Comparison of ENCODE assay signal across 20 cellular contexts in the genomic region with DNA sequence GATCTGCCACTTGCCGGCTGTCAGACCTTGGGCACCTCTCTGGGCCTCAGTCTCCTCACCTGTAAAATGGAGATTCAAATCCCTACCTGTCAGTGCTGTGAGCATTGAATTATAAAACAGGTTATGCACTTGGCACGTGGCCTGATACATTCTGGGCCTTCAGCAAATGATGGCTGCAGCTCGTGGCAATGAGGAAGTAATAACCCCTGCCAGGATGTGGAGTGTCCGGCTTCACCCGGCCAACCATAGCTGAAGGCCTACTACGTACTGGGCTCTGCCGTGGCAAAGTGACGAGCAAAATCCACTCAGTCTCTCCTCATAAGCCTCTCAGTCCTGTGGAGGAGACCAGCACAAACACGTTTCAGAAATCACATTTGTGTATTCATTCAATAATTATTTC. TPM values are rescaled to one million over a fixed set of nuclear protein-coding genes. Genes with fewer than 3 reads are reported as not detected.
DNase-seq lines count a peak whose midpoint lies in the region; ATAC-seq, FAIRE-seq and TF ChIP-seq lines count a peak whose summit lies in the region.
"Had no signal": no experiment of that assay in that cellular context is flagged by ENCODE, and none has a peak within 500 bp of the region (broad histone marks: within the 10 kb centered on the region; RNA-seq: fewer than 3 reads in every experiment).

No MANE protein-coding gene starts in this region.

- no peak for DNase-seq in HepG2 (ENCODE audit: low spot score)
- DNase-seq in right lobe of liver: no peak
- no peak for DNase-seq in OCI-LY7 (ENCODE audit: low spot score)
- DNase-seq in left colon: peak in 1 of 2 donors; percentile 27
- DNase-seq in small intestine: peak; percentile 21
- no peak for DNase-seq in NCI-H345 treated with DMSO at 0.1 percent for 48 hours (lab: John Stamatoyannopoulos, UW; ENCODE audit: unreplicated experiment)
- DNase-seq in PC-9: no peak
- no peak for DNase-seq in coronary artery (ENCODE audit: low spot score)
- DNase-seq: BE2C; CD8-positive, alpha-beta T cell; COR-L47; DMS53; GF-D8; GOT3; H9 had no signal

- H3K4me2 ChIP-seq in HepG2 (ENCODE audit: low read depth, low read length) (no peak overlapping the region), OCI-LY7 (ENCODE audit: low read length) (no peak overlapping the region), PC-9 (no peak overlapping the region)
- H3K4me2 ChIP-seq: A549 had no signal

- BruUV-seq in HepG2 (replicated peaks; lab: Mats Ljungman, UMichigan) (no TSS peak), OCI-LY7 (replicated peaks; lab: Mats Ljungman, UMichigan) (no TSS peak), PC-9 (replicated peaks; lab: Mats Ljungman, UMichigan) (no TSS peak)

- TF ChIP-seq CTCF in HepG2 (CRISPR knock-in tag; IDR thresholded peaks at IDR 0.05): no peak
- no peak for TF ChIP-seq CTCF in right lobe of liver (IDR thresholded peaks at IDR 0.05)
- TF ChIP-seq CTCF in OCI-LY7 (conservative IDR thresholded peaks at IDR 0.05; ENCODE audit: low read length): no peak
- TF ChIP-seq CTCF in PC-9 (conservative IDR thresholded peaks at IDR 0.05): no peak
- no peak for TF ChIP-seq CTCF in coronary artery (IDR thresholded peaks at IDR 0.05)

- H3K9me2 ChIP-seq in OCI-LY7 (ENCODE audit: insufficient read depth, low read length) (no peaks in the 10 kb centered on the region), PC-9 (ENCODE audit: insufficient read depth) (no peaks in the 10 kb centered on the region)

- TF ChIP-seq POLR2A in HepG2 (IDR thresholded peaks at IDR 0.05; ENCODE audit: insufficient read depth in 1 of 2, low read depth in 2 of 2, low read length in 2 of 2) (no peak), right lobe of liver (IDR thresholded peaks at IDR 0.05) (no peak)

- WGBS in HepG2 (ENCODE audit: low lambda C conversion rate): 25% methylated on average over 9 of the region's 9 CpGs
- WGBS in right lobe of liver (ENCODE audit: insufficient coverage, low coverage, low lambda C conversion rate, missing lambda C conversion rate): 54% methylated on average over 5 of the region's 9 CpGs
- WGBS in small intestine, 3 donors: 33 to 53% (median 46%) methylated on average over 9 of the region's 9 CpGs

- H3K27me3 ChIP-seq in HepG2 (ENCODE audit: control insufficient read depth in 1 of 2, insufficient read depth in 2 of 2, low read length in 2 of 2): peaks cover 4 to 29% of the 10 kb centered on the region in 2 experiments; a peak in 4 of 5 replicates
- no peaks in the 10 kb centered on the region for H3K27me3 ChIP-seq in right lobe of liver
- H3K27me3 ChIP-seq in small intestine (ENCODE audit: control insufficient read depth in 2 of 2, insufficient read depth in 2 of 2, low read length in 2 of 2): no peaks in the 10 kb centered on the region
- H3K27me3 ChIP-seq in PC-9 (ENCODE audit: insufficient read depth, low read depth): no peaks in the 10 kb centered on the region
- H3K27me3 ChIP-seq: BE2C had no signal

- POLR2A ChIA-PET in HepG2 (lab: Yijun Ruan, JAX) (no interaction called here), OCI-LY7 (lab: Charles Lee) (no interaction called here), PC-9 (lab: Charles Lee; ENCODE audit: unreplicated experiment) (no interaction called here)

- CTCF ChIA-PET in HepG2 (lab: Yijun Ruan, JAX; ENCODE audit: low intra/inter-chr PET ratio, low total read pairs) (no interaction called here), OCI-LY7 (lab: Charles Lee; ENCODE audit: unreplicated experiment) (no interaction called here), PC-9 (lab: Charles Lee) (no interaction called here)

- in situ Hi-C loops in HepG2 (cut with HindIII; ENCODE audit: extremely low pct_ligation_motif_present, low pct_unique_long_range_greater_than_20kb): loop anchor here (10.0 kb wide), 1 partner anchor 237 kb away; no protein-coding TSS in a partner anchor

- no peaks in the 10 kb centered on the region for H3F3A ChIP-seq in PC-9 (ENCODE audit: insufficient read depth, low read depth)

- H3K79me2 ChIP-seq in HepG2 (ENCODE audit: insufficient read depth, low read length) (no peaks in the 10 kb centered on the region), OCI-LY7 (ENCODE audit: insufficient read depth, low read depth, low read length) (no peaks in the 10 kb centered on the region), PC-9 (ENCODE audit: low read depth) (no peaks in the 10 kb centered on the region)

- H3K4me3 ChIP-seq in HepG2 (replicated peaks in 1 of 3; ENCODE audit: insufficient read depth in 1 of 3, low read depth in 2 of 3, low read length in 3 of 3): no peak overlapping the region
- H3K4me3 ChIP-seq in right lobe of liver: no peak overlapping the region
- H3K4me3 ChIP-seq in OCI-LY7 (ENCODE audit: low read depth, low read length, poor library complexity, severe bottlenecking): no peak overlapping the region
- H3K4me3 ChIP-seq in small intestine (ENCODE audit: low read depth in 1 of 2, low read length in 2 of 2): no peak overlapping the region
- H3K4me3 ChIP-seq in PC-9: no peak overlapping the region
- H3K4me3 ChIP-seq in coronary artery: no peak overlapping the region
- H3K4me3 ChIP-seq: A549 had no signal

- no peaks in the 10 kb centered on the region for H3K36me3 ChIP-seq in HepG2 (replicated peaks in 1 of 2; ENCODE audit: control insufficient read depth in 1 of 2, insufficient read depth in 2 of 2, low read length in 2 of 2)
- no peaks in the 10 kb centered on the region for H3K36me3 ChIP-seq in right lobe of liver
- H3K36me3 ChIP-seq in OCI-LY7 (ENCODE audit: insufficient read depth, low read length): no peaks in the 10 kb centered on the region
- H3K36me3 ChIP-seq in small intestine (ENCODE audit: control insufficient read depth in 2 of 2, insufficient read depth in 2 of 2, low read length in 2 of 2): no peaks in the 10 kb centered on the region
- no peaks in the 10 kb centered on the region for H3K36me3 ChIP-seq in PC-9 (ENCODE audit: low read depth)
- H3K36me3 ChIP-seq: BE2C had no signal

- no peak overlapping the region for H3K27ac ChIP-seq in HepG2 (ENCODE audit: extremely low read length, insufficient read depth, low read length)
- H3K27ac ChIP-seq in right lobe of liver: no peak overlapping the region
- H3K27ac ChIP-seq in OCI-LY7 (ENCODE audit: low read depth, low read length, poor library complexity, severe bottlenecking): no peak overlapping the region
- no peak overlapping the region for H3K27ac ChIP-seq in small intestine (ENCODE audit: low read depth in 1 of 2, low read length in 1 of 2)
- no peak overlapping the region for H3K27ac ChIP-seq in PC-9
- no peak overlapping the region for H3K27ac ChIP-seq in coronary artery
- H3K27ac ChIP-seq: A549 had no signal

- no peak for FAIRE-seq in HepG2 (lab: Jason Lieb, UNC)
- no peak for FAIRE-seq in small intestine (lab: Jason Lieb, UNC)
- FAIRE-seq: A549, D721Med, GM19239 had no signal

- intact Hi-C loops in HepG2 (cut with micrococcal nuclease; ENCODE audit: unreplicated experiment): loop anchor here (10.0 kb wide), 1 partner anchor 327 kb away; no protein-coding TSS in a partner anchor
- intact Hi-C loops in right lobe of liver (cut with DNase I): no loop called here
- intact Hi-C loops in OCI-LY7 (cut with micrococcal nuclease; ENCODE audit: unreplicated experiment): no loop called here
- intact Hi-C loops in left colon (cut with DNase I, micrococcal nuclease): no loop called here
- intact Hi-C loops in PC-9 (cut with micrococcal nuclease; ENCODE audit: unreplicated experiment): loop anchor here (10.0 kb wide), 1 partner anchor 237 kb away; no protein-coding TSS in a partner anchor

- ATAC-seq in HepG2 (no peak), right lobe of liver (no peak), left colon (peak; percentile 80)
- ATAC-seq: A549; CD8-positive, alpha-beta T cell had no signal

- no peak overlapping the region for H3K9ac ChIP-seq in HepG2 (ENCODE audit: insufficient read depth, low read depth, low read length)

- H3K9me3 ChIP-seq in HepG2 (ENCODE audit: low read length): no peaks in the 10 kb centered on the region
- H3K9me3 ChIP-seq in right lobe of liver: no peaks in the 10 kb centered on the region
- no peaks in the 10 kb centered on the region for H3K9me3 ChIP-seq in OCI-LY7 (ENCODE audit: low read length)
- H3K9me3 ChIP-seq in small intestine (ENCODE audit: control insufficient read depth, low read depth): no peaks in the 10 kb centered on the region
- H3K9me3 ChIP-seq in PC-9 (ENCODE audit: insufficient read depth, low read depth): no peaks in the 10 kb centered on the region
- H3K9me3 ChIP-seq: A549, BE2C had no signal

- no peaks in the 10 kb centered on the region for H4K20me1 ChIP-seq in HepG2 (ENCODE audit: insufficient read depth, low read length)
- H4K20me1 ChIP-seq in OCI-LY7 (ENCODE audit: insufficient read depth, low read length): no peaks in the 10 kb centered on the region
- H4K20me1 ChIP-seq in PC-9 (ENCODE audit: insufficient read depth): no peaks in the 10 kb centered on the region

- no peak for TF ChIP-seq RAD21 in HepG2 (CRISPR knock-in tag; IDR thresholded peaks at IDR 0.05)

- no peak overlapping the region for H2AFZ ChIP-seq in HepG2 (ENCODE audit: low read length)
- 0 out of 2 replicates have a peak overlapping the region, but pooled peaks have one; percentile 24 for H2AFZ ChIP-seq in OCI-LY7 (ENCODE audit: low read length)
- no peak overlapping the region for H2AFZ ChIP-seq in PC-9

- peaks cover 8% of the 10 kb centered on the region for H3K4me1 ChIP-seq in HepG2 (ENCODE audit: insufficient read depth, low read length)
- H3K4me1 ChIP-seq in right lobe of liver: no peaks in the 10 kb centered on the region
- no peaks in the 10 kb centered on the region for H3K4me1 ChIP-seq in OCI-LY7 (ENCODE audit: insufficient read depth, low read length, poor library complexity, severe bottlenecking)
- no peaks in the 10 kb centered on the region for H3K4me1 ChIP-seq in small intestine (ENCODE audit: control insufficient read depth in 2 of 2, insufficient read depth in 1 of 2, low read depth in 1 of 2, low read length in 1 of 2)
- H3K4me1 ChIP-seq in PC-9 (replicated peaks; ENCODE audit: insufficient read depth): no peaks in the 10 kb centered on the region
- H3K4me1 ChIP-seq: A549 had no signal

- no peak for TF ChIP-seq EP300 in HepG2 (IDR thresholded peaks at IDR 0.05; ENCODE audit: low read depth in 2 of 2, low read length in 2 of 2)
- TF ChIP-seq EP300 in HepG2 (CRISPR knock-in tag; IDR thresholded peaks at IDR 0.05; ENCODE audit: borderline replicate concordance): no peak

RNA-seq across cellular contexts. Expression of a gene that starts 10.9 kb away (rescaled TPM):
- not detected in 2 replicates for total RNA-seq in HepG2 (2016; rRNA removed; fragmentation: Illumina TruSeq; extraction: Trizol)
- total RNA-seq in HepG2 (2016; cell fraction: cytosol; rRNA removed; fragmentation: Illumina TruSeq; extraction: Trizol; ENCODE audit: low read depth): not detected in 2 replicates
- 0.04 TPM in 1 of 2 replicates, not detected in the other for total RNA-seq in HepG2 (2016; cell fraction: insoluble cytoplasmic fraction; rRNA removed; fragmentation: Illumina TruSeq; extraction: Trizol)
- not detected in 2 replicates for total RNA-seq in HepG2 (2016; cell fraction: membrane; rRNA removed; fragmentation: Illumina TruSeq; extraction: Trizol)
- not detected in 2 replicates for total RNA-seq in HepG2 (2016; cell fraction: nucleus; rRNA removed; fragmentation: Illumina TruSeq; extraction: Trizol)
- 0.03 TPM in 1 of 2 replicates, not detected in the other for polyA plus RNA-seq in HepG2 (2011; rRNA removed)
- not detected in 2 replicates for polyA plus RNA-seq in HepG2 (2011; cell fraction: cytosol; rRNA removed)
- polyA plus RNA-seq in HepG2 (2011; cell fraction: nucleus; rRNA removed): not detected in 2 replicates
- polyA plus RNA-seq in HepG2 (2012): 0.19 TPM in 1 of 2 replicates, not detected in the other
- polyA plus RNA-seq in HepG2 (2016; cell fraction: cytosol; fragmentation: Illumina TruSeq; extraction: Trizol; ENCODE audit: low read depth): 0.08 TPM in 1 of 2 replicates, not detected in the other
- polyA plus RNA-seq in HepG2 (2016; cell fraction: insoluble cytoplasmic fraction; fragmentation: Illumina TruSeq; extraction: Trizol; ENCODE audit: low read depth): not detected in 2 replicates
- not detected in 2 replicates for polyA plus RNA-seq in HepG2 (2016; cell fraction: membrane; fragmentation: Illumina TruSeq; extraction: Trizol; ENCODE audit: low read depth)
- polyA plus RNA-seq in HepG2 (2016; cell fraction: nucleus; fragmentation: Illumina TruSeq; extraction: Trizol; ENCODE audit: insufficient read depth, low read depth): not detected in 2 replicates
- not detected in 2 replicates for polyA minus RNA-seq in HepG2 (2011; rRNA and poly(A)+ RNA removed; ENCODE audit: low replicate concordance)
- polyA minus RNA-seq in HepG2 (2011; cell fraction: cytosol; rRNA and poly(A)+ RNA removed): not detected in 2 replicates
- polyA minus RNA-seq in HepG2 (2011; cell fraction: nucleus; rRNA and poly(A)+ RNA removed): not detected in 2 replicates
- 10 to 100 TPM in 1 of 6 experiments, 1 to 10 TPM in 3, under 1 TPM in 2; 0.56 to 10.7 (median 1.8) TPM for total RNA-seq in right lobe of liver
- total RNA-seq in OCI-LY7 (2014; rRNA removed; shearing (Covaris generic)): not detected in 2 replicates
- total RNA-seq in OCI-LY7 (2022): 0.17 TPM in 1 of 2 replicates, not detected in the other
- total RNA-seq in left colon: 1 to 10 TPM; 1.1 TPM
- 1 to 10 TPM in 1 of 3 donors, under 1 TPM in 2; 0.67 to 1.5 (median 0.81) TPM for polyA plus RNA-seq in small intestine
- total RNA-seq in PC-9 (2021): 1.4 and 2.3 TPM in 2 replicates
- total RNA-seq: CD8-positive, alpha-beta T cell; HT-29 had no signal
- polyA plus RNA-seq: CD14-positive monocyte had no signal

Comparison
In these comparisons a context has a peak if more than half of its experiments do, and no peak if none do; other contexts are left out.
1. intact Hi-C loops: an anchor here in HepG2 (10.0 kb wide) and PC-9 (10.0 kb wide); none called in right lobe of liver, OCI-LY7 and left colon.